Comparison of ENCODE assay signal across 1 cellular context in genomic region chr2:231228974-231229373, GRCh38.
TF ChIP-seq lines count a peak whose summit lies in the region.

No MANE protein-coding gene starts in this region.

TF ChIP-seq in HepG2, 621 proteins besides CTCF, POLR2A, EP300 and RAD21:
- TF ChIP-seq HNF4A (CRISPR knock-in tag; IDR thresholded peaks at IDR 0.05) = 0 out of 2 replicates have a peak, but pooled peaks have one; percentile 21
- TF ChIP-seq RFX1 (IDR thresholded peaks at IDR 0.05) = peak; percentile 59
- no peak for TF ChIP-seq PATZ1 (CRISPR knock-in tag; IDR thresholded peaks at IDR 0.05)
- peak; percentile 95 for TF ChIP-seq ZBTB33 (CRISPR knock-in tag; IDR thresholded peaks at IDR 0.05)
TF ChIP-seq in HepG2: peak in this region for 3.
